Comparison of ENCODE assay signal across 30 cellular contexts in the genomic region with DNA sequence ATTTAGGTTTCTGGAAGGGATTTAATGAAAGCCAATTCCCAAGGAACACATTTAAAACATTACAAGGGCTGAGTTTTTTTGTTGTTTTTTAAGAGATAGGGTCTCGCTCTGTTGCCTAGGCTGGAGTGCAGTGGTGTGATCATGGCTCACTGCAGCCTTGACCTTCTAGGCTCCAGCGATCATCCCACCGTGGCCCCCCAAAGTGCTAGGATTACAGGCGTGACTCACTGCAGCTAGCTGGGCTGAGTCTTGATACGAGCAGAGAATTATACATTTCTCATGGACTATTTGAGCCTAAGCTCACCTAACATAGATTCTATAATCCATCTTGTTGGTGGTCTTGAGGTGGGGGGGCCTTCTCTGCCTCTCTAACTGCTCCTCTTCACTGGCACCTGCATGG. TPM values are rescaled to one million over a fixed set of nuclear protein-coding genes. Genes with fewer than 3 reads are reported as not detected.
DNase-seq lines count a peak whose midpoint lies in the region; ATAC-seq, FAIRE-seq and TF ChIP-seq lines count a peak whose summit lies in the region.
"Had no signal": no experiment of that assay in that cellular context is flagged by ENCODE, and none has a peak within 500 bp of the region (broad histone marks: within the 10 kb centered on the region; RNA-seq: fewer than 3 reads in every experiment).

No MANE protein-coding gene starts in this region.

- H2AFZ ChIP-seq in GM23338 (no peak overlapping the region), H1 (ENCODE audit: low read length) (no peak overlapping the region)

- H3K9me3 Mint-ChIP-seq in GM23338, result no peaks in the 10 kb centered on the region
- peaks cover 0 to 7% (median 0%) of the 10 kb centered on the region in 9 donors for H3K9me3 Mint-ChIP-seq in naive thymus-derived CD8-positive, alpha-beta T cell
- H3K9me3 Mint-ChIP-seq in CD4-positive, alpha-beta memory T cell, result peaks cover 0 to 8% (median 2%) of the 10 kb centered on the region in 8 donors
- H3K9me3 Mint-ChIP-seq: activated naive CD8-positive, alpha-beta T cell treated with anti-CD3 and anti-CD28 coated beads for 36 hours; natural killer cell treated with Interleukin-12 subunit alpha and Interleukin-12 subunit beta and Interleukin-15 and Interleukin-18, amount 100 ng/mL, for 72 hours had no signal

- no peak overlapping the region for H3K4me3 ChIP-seq in GM23338
- H3K4me3 ChIP-seq in H1 (ENCODE audit: extremely low read depth in 1 of 4, insufficient read depth in 2 of 4, low read depth in 3 of 4, low read length in 4 of 4), result no peak overlapping the region
- no peak overlapping the region for H3K4me3 ChIP-seq in thyroid gland (replicated peaks in 1 of 3)
- H3K4me3 ChIP-seq in CD4-positive, alpha-beta memory T cell (ENCODE audit: low read length in 2 of 2), result no peak overlapping the region
- H3K4me3 ChIP-seq: lower lobe of right lung, smooth muscle cell, thoracic aorta had no signal

- H3K27me3 Mint-ChIP-seq in GM23338 (ENCODE audit: insufficient read depth, low read depth, poor library complexity), result no peaks in the 10 kb centered on the region
- no peaks in the 10 kb centered on the region for H3K27me3 Mint-ChIP-seq in naive thymus-derived CD8-positive, alpha-beta T cell
- no peaks in the 10 kb centered on the region for H3K27me3 Mint-ChIP-seq in CD4-positive, alpha-beta memory T cell
- H3K27me3 Mint-ChIP-seq: activated CD4-positive, alpha-beta T cell treated with anti-CD3 and anti-CD28 coated beads for 36 hours; activated naive CD8-positive, alpha-beta T cell treated with anti-CD3 and anti-CD28 coated beads for 36 hours; natural killer cell treated with Interleukin-12 subunit alpha and Interleukin-12 subunit beta and Interleukin-15 and Interleukin-18, amount 100 ng/mL, for 72 hours had no signal

- TF ChIP-seq RAD21 in H1 (IDR thresholded peaks at IDR 0.05 in 1 of 2, conservative IDR thresholded peaks at IDR 0.05 in 1 of 2; ENCODE audit: low read depth in 2 of 2, low read length in 2 of 2), result no peak

- H3K4ac ChIP-seq in H1 (replicated peaks; ENCODE audit: insufficient read length, low read depth, low read length), result no peak overlapping the region

- no peak overlapping the region for H3K4me3 Mint-ChIP-seq in GM23338
- no peak overlapping the region for H3K4me3 Mint-ChIP-seq in naive thymus-derived CD8-positive, alpha-beta T cell
- H3K4me3 Mint-ChIP-seq in CD4-positive, alpha-beta memory T cell, result no peak overlapping the region
- H3K4me3 Mint-ChIP-seq: activated CD4-positive, alpha-beta T cell treated with anti-CD3 and anti-CD28 coated beads for 36 hours; activated CD8-positive, alpha-beta T cell treated with anti-CD3 and anti-CD28 coated beads, Interleukin-2, amount 10 ng/mL, durations not matched to agents 7 days and 5 days; activated naive CD8-positive, alpha-beta T cell treated with anti-CD3 and anti-CD28 coated beads for 36 hours; natural killer cell treated with Interleukin-12 subunit alpha and Interleukin-12 subunit beta and Interleukin-15 and Interleukin-18, amount 100 ng/mL, for 72 hours had no signal

- no peak for ATAC-seq in GM23338
- ATAC-seq in naive thymus-derived CD8-positive, alpha-beta T cell, result no peak
- ATAC-seq in HG03159 (IDR thresholded peaks at IDR 0.05; ENCODE audit: unreplicated experiment), result no peak
- ATAC-seq: activated CD4-positive, alpha-beta T cell treated with anti-CD3 and anti-CD28 coated beads for 36 hours; activated CD8-positive, alpha-beta T cell treated with anti-CD3 and anti-CD28 coated beads, Interleukin-2, amount 10 ng/mL, durations not matched to agents 7 days and 5 days; lower lobe of right lung; natural killer cell treated with Interleukin-12 subunit alpha and Interleukin-12 subunit beta and Interleukin-15 and Interleukin-18, amount 100 ng/mL, for 72 hours; Panc1 had no signal

- TF ChIP-seq CTCF in GM23338 (conservative IDR thresholded peaks at IDR 0.05; ENCODE audit: low read depth in 2 of 2) (no peak), H1 (IDR thresholded peaks at IDR 0.05; ENCODE audit: control extremely low read depth in 1 of 3, insufficient read depth in 1 of 3, low read depth in 1 of 3, low read length in 3 of 3) (no peak), thyroid gland (IDR thresholded peaks at IDR 0.05) (no peak)

- no peak overlapping the region for H2BK5ac ChIP-seq in H1 (ENCODE audit: low read depth, low read length)

- no peak overlapping the region for H4K5ac ChIP-seq in H1 (ENCODE audit: insufficient read length, low read depth, low read length)

- H3K9me3 ChIP-seq in H1 (ENCODE audit: insufficient read depth in 2 of 2, low read depth in 1 of 2, low read length in 1 of 2) (no peaks in the 10 kb centered on the region), thyroid gland (no peaks in the 10 kb centered on the region)
- H3K9me3 ChIP-seq in CD4-positive, alpha-beta memory T cell (ENCODE audit: control insufficient read depth in 1 of 2, low read length in 2 of 2), result no peaks in the 10 kb centered on the region
- H3K9me3 ChIP-seq: BE2C, lower lobe of right lung, thoracic aorta had no signal

- no peak overlapping the region for H3K23ac ChIP-seq in H1 (ENCODE audit: insufficient read length)

- POLR2A ChIA-PET in H1 (lab: Charles Lee; ENCODE audit: partially characterized antibody), result interaction anchor here (1.8 kb wide), 1 partner anchor 36 kb away, joined by 4 read pairs; no protein-coding TSS in a partner anchor
- POLR2A ChIA-PET in naive thymus-derived CD8-positive, alpha-beta T cell (lab: Charles Lee), result no interaction called here
- POLR2A ChIA-PET in CD4-positive, alpha-beta memory T cell (lab: Charles Lee; ENCODE audit: partially characterized antibody), result no interaction called here

- H3K9ac ChIP-seq in H1 (replicated peaks in 1 of 4; ENCODE audit: extremely low read depth in 1 of 4, low read depth in 3 of 4, low read length in 3 of 4), result no peak overlapping the region

- FAIRE-seq in H1 (lab: Jason Lieb, UNC), result no peak
- FAIRE-seq: colon, GM12892 had no signal

- no peak overlapping the region for H3K18ac ChIP-seq in H1 (ENCODE audit: extremely low read depth, low read length)

- H3F3A ChIP-seq in GM23338 (replicated peaks; ENCODE audit: low read depth), result no peaks in the 10 kb centered on the region

- no peak overlapping the region for H3K27ac Mint-ChIP-seq in GM23338
- H3K27ac Mint-ChIP-seq in naive thymus-derived CD8-positive, alpha-beta T cell, result peak overlapping the region in 6 of 10 donors; percentile 20 to 49 (median 40)
- H3K27ac Mint-ChIP-seq in CD4-positive, alpha-beta memory T cell, result peak overlapping the region in 1 of 7 donors; percentile 72
- H3K27ac Mint-ChIP-seq: activated CD4-positive, alpha-beta T cell treated with anti-CD3 and anti-CD28 coated beads for 36 hours; activated CD8-positive, alpha-beta T cell treated with anti-CD3 and anti-CD28 coated beads, Interleukin-2, amount 10 ng/mL, durations not matched to agents 7 days and 5 days; activated naive CD8-positive, alpha-beta T cell treated with anti-CD3 and anti-CD28 coated beads for 36 hours; natural killer cell treated with Interleukin-12 subunit alpha and Interleukin-12 subunit beta and Interleukin-15 and Interleukin-18, amount 100 ng/mL, for 72 hours had no signal

- H2BK120ac ChIP-seq in H1 (replicated peaks; ENCODE audit: low read depth, low read length), result no peak overlapping the region

- peaks cover 42% of the 10 kb centered on the region for H3K4me1 Mint-ChIP-seq in GM23338
- peaks cover 23 to 46% (median 35%) of the 10 kb centered on the region in 4 donors for H3K4me1 Mint-ChIP-seq in naive thymus-derived CD8-positive, alpha-beta T cell
- H3K4me1 Mint-ChIP-seq in CD4-positive, alpha-beta memory T cell, result peaks cover 30 to 46% (median 30%) of the 10 kb centered on the region in 4 donors

- H3K79me1 ChIP-seq in H1 (ENCODE audit: low read depth, low read length), result no peaks in the 10 kb centered on the region

- no peaks in the 10 kb centered on the region for H3K23me2 ChIP-seq in H1 (ENCODE audit: low read depth, low read length)

- WGBS in H1 (ENCODE audit: extremely low coverage in 1 of 2, insufficient coverage in 1 of 2, insufficient read length in 1 of 2, insufficient replicate concordance in 2 of 2, low coverage in 1 of 2, low lambda C conversion rate in 2 of 2, missing lambda C conversion rate in 1 of 2), 2 experiments, result 92% methylated on average over 5 of the region's 5 CpGs; no CpG with 5 or more reads in 1 of the 2 experiments
- WGBS in thyroid gland, 2 donors, result 59 to 76% methylated on average over 5 of the region's 5 CpGs

- H3K36me3 ChIP-seq in GM23338 (ENCODE audit: insufficient read depth) (no peaks in the 10 kb centered on the region), H1 (ENCODE audit: control insufficient read depth in 2 of 4, insufficient read depth in 4 of 4, low read length in 3 of 4) (no peaks in the 10 kb centered on the region), thyroid gland (no peaks in the 10 kb centered on the region)
- no peaks in the 10 kb centered on the region for H3K36me3 ChIP-seq in CD4-positive, alpha-beta memory T cell (ENCODE audit: insufficient read depth, low read length)
- H3K36me3 ChIP-seq: BE2C, lower lobe of right lung, thoracic aorta had no signal

- no peak overlapping the region; the same call in 1 of the 2 replicates for H4K8ac ChIP-seq in H1 (ENCODE audit: extremely low read depth, insufficient read depth, low read length)

- no peak overlapping the region for H3K14ac ChIP-seq in H1 (ENCODE audit: insufficient read length)

- intact Hi-C loops in thyroid gland (cut with DNase I), result no loop called here
- intact Hi-C loops in CD4-positive, alpha-beta memory T cell (cut with micrococcal nuclease), result no loop called here

- H3K27me3 ChIP-seq in GM23338 (ENCODE audit: insufficient read depth) (no peaks in the 10 kb centered on the region), H1 (replicated peaks in 1 of 4; ENCODE audit: control insufficient read depth in 3 of 4, extremely low read depth in 1 of 4, insufficient read depth in 3 of 4, low read length in 3 of 4) (no peaks in the 10 kb centered on the region), thyroid gland (no peaks in the 10 kb centered on the region)
- H3K27me3 ChIP-seq in CD4-positive, alpha-beta memory T cell (ENCODE audit: insufficient read depth, low read length), result no peaks in the 10 kb centered on the region
- H3K27me3 ChIP-seq: BE2C had no signal

- no peak overlapping the region for H3K56ac ChIP-seq in H1 (replicated peaks; ENCODE audit: insufficient read length, low read depth, low read length)

- no peak overlapping the region for H2BK20ac ChIP-seq in H1 (ENCODE audit: low read length)

- TF ChIP-seq POLR2A in H1 (IDR thresholded peaks at IDR 0.05; ENCODE audit: control extremely low read depth in 1 of 2, low read depth in 2 of 2, low read length in 2 of 2) (no peak), thyroid gland (IDR thresholded peaks at IDR 0.05) (no peak)

- CTCF ChIA-PET in H1 (lab: Charles Lee; ENCODE audit: partially characterized antibody), result no interaction called here
- CTCF ChIA-PET in CD4-positive, alpha-beta memory T cell (lab: Charles Lee; ENCODE audit: partially characterized antibody), result no interaction called here

- no peaks in the 10 kb centered on the region for H3K36me3 Mint-ChIP-seq in GM23338 (ENCODE audit: low read depth)
- H3K36me3 Mint-ChIP-seq in naive thymus-derived CD8-positive, alpha-beta T cell, result peaks cover 3 to 15% (median 5%) of the 10 kb centered on the region in 3 donors
- H3K36me3 Mint-ChIP-seq in CD4-positive, alpha-beta memory T cell, result peaks cover 6 to 29% of the 10 kb centered on the region in 2 donors
- H3K36me3 Mint-ChIP-seq: natural killer cell treated with Interleukin-12 subunit alpha and Interleukin-12 subunit beta and Interleukin-15 and Interleukin-18, amount 100 ng/mL, for 72 hours had no signal

- peak overlapping the region; percentile 53; the same call in 1 of the 2 replicates for H2BK12ac ChIP-seq in H1 (ENCODE audit: low read depth, low read length)

- H3K79me2 ChIP-seq in GM23338 (replicated peaks; ENCODE audit: insufficient read depth) (no peaks in the 10 kb centered on the region), H1 (ENCODE audit: control insufficient read depth in 1 of 2, insufficient read depth in 2 of 2, low read length in 2 of 2) (no peaks in the 10 kb centered on the region)

- H4K91ac ChIP-seq in H1 (replicated peaks; ENCODE audit: insufficient read length, low read length), result peak overlapping the region; percentile 16

- TF ChIP-seq EP300 in H1 (IDR thresholded peaks at IDR 0.05; ENCODE audit: borderline replicate concordance in 1 of 2, low read depth in 2 of 2, low read length in 2 of 2), result no peak

- DNase-seq in GM23338 (ENCODE audit: low spot score), result no peak
- no peak for DNase-seq in H1 (ENCODE audit: low read depth in 1 of 2, low spot score in 2 of 2)
- DNase-seq in naive thymus-derived CD8-positive, alpha-beta T cell, result no peak
- no peak for DNase-seq in thyroid gland
- DNase-seq in CD4-positive, alpha-beta memory T cell, result no peak
- no peak for DNase-seq in globus pallidus (ENCODE audit: low spot score)
- DNase-seq: activated CD4-positive, alpha-beta T cell treated with anti-CD3 and anti-CD28 coated beads for 36 hours; activated CD8-positive, alpha-beta T cell treated with anti-CD3 and anti-CD28 coated beads, Interleukin-2, amount 10 ng/mL, durations not matched to agents 7 days and 5 days; activated naive CD8-positive, alpha-beta T cell treated with anti-CD3 and anti-CD28 coated beads for 36 hours; activated T-cell treated with anti-CD3 and anti-CD28 coated beads for 4 hours; aorta; BE2C; effector CD4-positive, alpha-beta T cell; foreskin fibroblast; IMR-90; lower lobe of right lung; NCI-H146; NCI-H2107; NCI-H446; NCI-H748 treated with DMSO at 0.1 percent for 48 hours; retina; SHP77 treated with DMSO at 0.1 percent for 48 hours; stimulated activated naive CD4-positive, alpha-beta T cell had no signal

- H2AK5ac ChIP-seq in H1 (ENCODE audit: low read depth, low read length), result no peak overlapping the region

- H3K4me1 ChIP-seq in GM23338 (ENCODE audit: insufficient read depth), result peaks cover 32% of the 10 kb centered on the region
- H3K4me1 ChIP-seq in H1 (replicated peaks in 1 of 4; ENCODE audit: control insufficient read depth in 3 of 4, insufficient read depth in 4 of 4, low read length in 3 of 4), result peaks cover 1 to 16% (median 10%) of the 10 kb centered on the region in 4 experiments
- peaks cover 4 to 31% of the 10 kb centered on the region in 2 donors for H3K4me1 ChIP-seq in thyroid gland
- no peaks in the 10 kb centered on the region for H3K4me1 ChIP-seq in CD4-positive, alpha-beta memory T cell (ENCODE audit: insufficient read depth, low read length)
- H3K4me1 ChIP-seq: BE2C had no signal

- no peak overlapping the region for H2BK15ac ChIP-seq in H1 (ENCODE audit: low read length)

- H3K27ac ChIP-seq in GM23338 (ENCODE audit: low read depth) (peak overlapping the region; percentile 97; the same call in 1 of the 2 replicates), H1 (ENCODE audit: low read depth, low read length) (no peak overlapping the region), thyroid gland (peak overlapping the region in 2 of 3 donors; percentile 4 to 15)
- H3K27ac ChIP-seq in CD4-positive, alpha-beta memory T cell (ENCODE audit: low read depth, low read length), result no peak overlapping the region
- H3K27ac ChIP-seq: lower lobe of right lung, thoracic aorta had no signal

- no peak overlapping the region for H3K4me2 ChIP-seq in GM23338
- H3K4me2 ChIP-seq in H1 (ENCODE audit: insufficient read depth in 1 of 2, low read depth in 2 of 2, low read length in 2 of 2), result no peak overlapping the region
- H3K4me2 ChIP-seq: smooth muscle cell had no signal

- H4K20me1 ChIP-seq in GM23338 (replicated peaks; ENCODE audit: insufficient read depth) (no peaks in the 10 kb centered on the region), H1 (replicated peaks in 1 of 2; ENCODE audit: control insufficient read depth in 1 of 2, insufficient read depth in 2 of 2, low read length in 2 of 2) (no peaks in the 10 kb centered on the region)

- H3K9me2 ChIP-seq in GM23338 (ENCODE audit: insufficient read depth), result peaks cover 3% of the 10 kb centered on the region; the same call in 1 of the 2 replicates

RNA-seq across cellular contexts. Expression of a gene that starts 37.5 kb away (rescaled TPM):
- 34.9 and 57.7 TPM in 2 replicates for total RNA-seq in GM23338 (2014; rRNA removed; shearing (Covaris generic))
- 7.3 and 8.5 TPM in 2 replicates for polyA plus RNA-seq in GM23338 (2016; fragmentation: Nextera tagmentation; extraction: Ambion mirVana)
- 31.5 and 35.4 TPM in 2 replicates for total RNA-seq in H1 (2021; fragmentation: NEBNext Ultra II Directional; extraction: Animal tissue kit (Norgen Biotek cat#: 25700))
- polyA plus RNA-seq in H1 (2011; rRNA removed), result 18.7 and 21.6 TPM in 2 replicates
- 24.3 TPM for polyA plus RNA-seq in H1 (2011; cell fraction: cytosol; rRNA removed)
- polyA plus RNA-seq in H1 (2011; cell fraction: nucleus; rRNA removed), result 23.9 TPM
- polyA plus RNA-seq in H1 (2012, experiment 1 of 2), result 26.9 to 34.3 TPM (median 27.8 TPM) in 4 replicates
- 1.2 TPM for polyA plus RNA-seq in H1 (2012, experiment 2 of 2)
- 14.1 TPM for polyA plus RNA-seq in H1 (2013, experiment 1 of 2)
- polyA plus RNA-seq in H1 (2013, experiment 2 of 2), result 13.7 TPM
- 43.4 and 72.7 TPM in 2 replicates for polyA minus RNA-seq in H1 (2011; rRNA and poly(A)+ RNA removed)
- 24.7 TPM for polyA minus RNA-seq in H1 (2011; cell fraction: cytosol; rRNA and poly(A)+ RNA removed)
- polyA minus RNA-seq in H1 (2011; cell fraction: nucleus; rRNA and poly(A)+ RNA removed), result 64.1 TPM
- total RNA-seq in naive thymus-derived CD8-positive, alpha-beta T cell, result 100 to 1,000 TPM; 201 to 211 TPM
- polyA plus RNA-seq in naive thymus-derived CD8-positive, alpha-beta T cell, result 10 to 100 TPM in 2 of 3 donors, 1 to 10 TPM in 1; 6.6 to 36.8 (median 21.0) TPM
- total RNA-seq in thyroid gland, result 100 to 1,000 TPM; 126 to 240 (median 160) TPM
- total RNA-seq in CD4-positive, alpha-beta memory T cell, result 100 to 1,000 TPM; 194 to 197 TPM
- 10 to 100 TPM in 1 of 2 donors, 1 to 10 TPM in 1; 6.3 to 44.0 TPM for polyA plus RNA-seq in CD4-positive, alpha-beta memory T cell

Comparison
In these comparisons a context has a peak if more than half of its experiments do, and no peak if none do; other contexts are left out.
1. H3K27ac ChIP-seq: peak in GM23338 (single experiment) and thyroid gland (2 of 3); none in H1 (single experiment) and CD4-positive, alpha-beta memory T cell (single experiment).